Comparison of ENCODE assay signal across 1 cellular context in genomic region chr15:80251505-80252280, GRCh38.
TF ChIP-seq lines count a peak whose summit lies in the region.

CTXND1 (minus strand) TSS chr15:80252213; CDS start chr15:80201949, 50,264 bp downstream.

TF ChIP-seq in HepG2, 621 proteins besides CTCF, POLR2A, EP300 and RAD21 (continued from another document and continues in another):
- TF ChIP-seq ARID5B (CRISPR knock-in tag; IDR thresholded peaks at IDR 0.05) (no peak), NAIF1 (CRISPR knock-in tag; IDR thresholded peaks at IDR 0.05; ENCODE audit: borderline replicate concordance) (no peak), ATF4 (CRISPR knock-in tag; IDR thresholded peaks at IDR 0.05) (no peak), ZNF101 (CRISPR knock-in tag; IDR thresholded peaks at IDR 0.05; ENCODE audit: borderline replicate concordance, low read depth) (no peak), SMAD9 (CRISPR knock-in tag; IDR thresholded peaks at IDR 0.05) (no peak), MED8 (CRISPR knock-in tag; IDR thresholded peaks at IDR 0.05; ENCODE audit: insufficient replicate concordance) (no peak), PAX8 (CRISPR knock-in tag; IDR thresholded peaks at IDR 0.05; ENCODE audit: borderline replicate concordance) (no peak), ZNF777 (CRISPR knock-in tag; IDR thresholded peaks at IDR 0.05) (0 out of 2 replicates have a peak, but pooled peaks have one; percentile 38), PBX2 (CRISPR knock-in tag; IDR thresholded peaks at IDR 0.05) (no peak), TBX2 (CRISPR knock-in tag; IDR thresholded peaks at IDR 0.05; ENCODE audit: borderline replicate concordance) (no peak), ZBTB38 (CRISPR knock-in tag; IDR thresholded peaks at IDR 0.05) (no peak), FOXA3 (CRISPR knock-in tag; IDR thresholded peaks at IDR 0.05) (no peak), GPBP1L1 (CRISPR knock-in tag; IDR thresholded peaks at IDR 0.05) (no peak), THAP7 (CRISPR knock-in tag; IDR thresholded peaks at IDR 0.05) (no peak), MEF2D (CRISPR knock-in tag; IDR thresholded peaks at IDR 0.05) (no peak), HDAC1 (CRISPR knock-in tag; IDR thresholded peaks at IDR 0.05) (peak; percentile 31; the same call in 1 of the 2 replicates), ZNF124 (CRISPR knock-in tag; IDR thresholded peaks at IDR 0.05) (no peak), PATZ1 (CRISPR knock-in tag; IDR thresholded peaks at IDR 0.05) (0 out of 2 replicates have a peak, but pooled peaks have one; percentile 30), HMG20B (CRISPR knock-in tag; conservative IDR thresholded peaks at IDR 0.05) (no peak), RCOR2 (CRISPR knock-in tag; IDR thresholded peaks at IDR 0.05) (no peak), ZNF768 (CRISPR knock-in tag; IDR thresholded peaks at IDR 0.05) (peak; percentile 80), EZH2 (conservative IDR thresholded peaks at IDR 0.05; ENCODE audit: low read depth, low read length) (peak; percentile 89), DZIP1 (CRISPR knock-in tag; IDR thresholded peaks at IDR 0.05) (no peak), GABPB1 (CRISPR knock-in tag; IDR thresholded peaks at IDR 0.05) (no peak), ELF4 (CRISPR knock-in tag; IDR thresholded peaks at IDR 0.05; ENCODE audit: borderline replicate concordance) (no peak), SALL1 (CRISPR knock-in tag; IDR thresholded peaks at IDR 0.05) (peak; percentile 14; the same call in 1 of the 2 replicates), ZNF687 (CRISPR knock-in tag; IDR thresholded peaks at IDR 0.05) (peak; percentile 32; the same call in 1 of the 2 replicates), ZNF274 (CRISPR knock-in tag; IDR thresholded peaks at IDR 0.05) (no peak), ZNF589 (CRISPR knock-in tag; conservative IDR thresholded peaks at IDR 0.05) (no peak), ZNF335 (CRISPR knock-in tag; IDR thresholded peaks at IDR 0.05) (no peak), ZNF737 (CRISPR knock-in tag; IDR thresholded peaks at IDR 0.05; ENCODE audit: borderline replicate concordance) (no peak), AHDC1 (CRISPR knock-in tag; IDR thresholded peaks at IDR 0.05; ENCODE audit: borderline replicate concordance) (no peak), TSC22D2 (CRISPR knock-in tag; IDR thresholded peaks at IDR 0.05; ENCODE audit: borderline replicate concordance) (no peak), HOXA9 (CRISPR knock-in tag; IDR thresholded peaks at IDR 0.05; ENCODE audit: borderline replicate concordance) (no peak)
